Comparison of ENCODE assay signal across 1 cellular context in genomic region chr20:54122189-54122588, GRCh38.
TF ChIP-seq lines count a peak whose summit lies in the region.

No MANE protein-coding gene starts in this region.

TF ChIP-seq in HepG2, 621 proteins besides CTCF, POLR2A, EP300 and RAD21:
- TF ChIP-seq ZNF672 (CRISPR knock-in tag; IDR thresholded peaks at IDR 0.05) (no peak), ZNF24 (IDR thresholded peaks at IDR 0.05) (peak; percentile 31; the same call in 1 of the 2 replicates), ZNF34 (CRISPR knock-in tag; IDR thresholded peaks at IDR 0.05; ENCODE audit: borderline replicate concordance) (no peak), TGIF2 (CRISPR knock-in tag; IDR thresholded peaks at IDR 0.05) (no peak), ZNF839 (CRISPR knock-in tag; IDR thresholded peaks at IDR 0.05; ENCODE audit: borderline replicate concordance) (no peak), PHF20 (CRISPR knock-in tag; IDR thresholded peaks at IDR 0.05) (no peak), FOSL2 (CRISPR knock-in tag; IDR thresholded peaks at IDR 0.05) (peak; percentile 33; the same call in 1 of the 2 replicates), NKX3-1 (CRISPR knock-in tag; IDR thresholded peaks at IDR 0.05) (no peak), SIX1 (CRISPR knock-in tag; IDR thresholded peaks at IDR 0.05; ENCODE audit: borderline replicate concordance) (no peak), BORCS8-MEF2B (CRISPR knock-in tag; IDR thresholded peaks at IDR 0.05) (no peak), ZSCAN25 (CRISPR knock-in tag; IDR thresholded peaks at IDR 0.05) (no peak), EHMT2 (IDR thresholded peaks at IDR 0.05; ENCODE audit: borderline replicate concordance, low read depth, low read length) (no peak), RBAK (CRISPR knock-in tag; IDR thresholded peaks at IDR 0.05) (no peak), ZBTB40 (IDR thresholded peaks at IDR 0.05) (no peak), ZBTB40 (CRISPR knock-in tag; IDR thresholded peaks at IDR 0.05) (no peak), XBP1 (CRISPR knock-in tag; IDR thresholded peaks at IDR 0.05) (no peak), CREM (IDR thresholded peaks at IDR 0.05) (0 out of 2 replicates have a peak, but pooled peaks have one; percentile 23), CREM (CRISPR knock-in tag; IDR thresholded peaks at IDR 0.05) (no peak), ZNF720 (CRISPR knock-in tag; IDR thresholded peaks at IDR 0.05) (no peak), ZSCAN21 (CRISPR knock-in tag; IDR thresholded peaks at IDR 0.05; ENCODE audit: borderline replicate concordance) (no peak), STAG1 (CRISPR knock-in tag; IDR thresholded peaks at IDR 0.05) (no peak)
- TF ChIP-seq, protein P1, sequence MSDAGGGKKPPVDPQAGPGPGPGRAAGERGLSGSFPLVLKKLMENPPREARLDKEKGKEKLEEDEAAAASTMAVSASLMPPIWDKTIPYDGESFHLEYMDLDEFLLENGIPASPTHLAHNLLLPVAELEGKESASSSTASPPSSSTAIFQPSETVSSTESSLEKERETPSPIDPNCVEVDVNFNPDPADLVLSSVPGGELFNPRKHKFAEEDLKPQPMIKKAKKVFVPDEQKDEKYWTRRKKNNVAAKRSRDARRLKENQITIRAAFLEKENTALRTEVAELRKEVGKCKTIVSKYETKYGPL (CRISPR knock-in tag; IDR thresholded peaks at IDR 0.05) = no peak
